In genomic region chr10:63520463-63521388, GRCh38 we compare ENCODE assay signal across 8 cellular contexts. TPM values are rescaled to one million over a fixed set of nuclear protein-coding genes. Genes with fewer than 3 reads are reported as not detected.
A peak's percentile ranks its signal among the peaks of the same experiment; 100 is the strongest.
DNase-seq lines count a peak whose midpoint lies in the region; ATAC-seq lines count a peak whose summit lies in the region.

No MANE protein-coding gene starts in this region.

- peaks cover 3% of the 10 kb centered on the region for H3K36me3 Mint-ChIP-seq in activated naive CD4-positive, alpha-beta T cell treated with anti-CD3 and anti-CD28 coated beads, Interleukin-2, amount 50 U/mL, for 24 hours

- peak overlapping the region; percentile 46 for H3K27ac Mint-ChIP-seq in activated naive CD4-positive, alpha-beta T cell treated with anti-CD3 and anti-CD28 coated beads, Interleukin-2, amount 50 U/mL, for 24 hours

- ATAC-seq in GM19467 (IDR thresholded peaks at IDR 0.05; ENCODE audit: unreplicated experiment) (peak; percentile 59), Right ventricle myocardium superior (ENCODE audit: poor library complexity) (peak; percentile 91)

- DNase-seq in DMS79 (lab: John Stamatoyannopoulos, UW): peak; percentile 51
- peak; percentile 81 for DNase-seq in HK-2 (ENCODE audit: unreplicated experiment)
- DNase-seq in SHP77 treated with DMSO at 0.1 percent for 48 hours (lab: John Stamatoyannopoulos, UW): peak; percentile 14
- peak; percentile 86 for DNase-seq in Right ventricle myocardium superior
- DNase-seq in pons (ENCODE audit: low spot score): peak; percentile 37
- DNase-seq in NCI-H524 treated with DMSO at 0.1 percent for 48 hours (lab: John Stamatoyannopoulos, UW): no peak

- peaks cover 68% of the 10 kb centered on the region for H3K4me1 Mint-ChIP-seq in activated naive CD4-positive, alpha-beta T cell treated with anti-CD3 and anti-CD28 coated beads, Interleukin-2, amount 50 U/mL, for 24 hours

- H3K4me3 Mint-ChIP-seq in activated naive CD4-positive, alpha-beta T cell treated with anti-CD3 and anti-CD28 coated beads, Interleukin-2, amount 50 U/mL, for 24 hours: peak overlapping the region; percentile 86

- H3K9me3 Mint-ChIP-seq in activated naive CD4-positive, alpha-beta T cell treated with anti-CD3 and anti-CD28 coated beads, Interleukin-2, amount 50 U/mL, for 24 hours: no peaks in the 10 kb centered on the region

- H3K27me3 Mint-ChIP-seq in activated naive CD4-positive, alpha-beta T cell treated with anti-CD3 and anti-CD28 coated beads, Interleukin-2, amount 50 U/mL, for 24 hours: no peaks in the 10 kb centered on the region

- intact Hi-C loops in Right ventricle myocardium superior (cut with DNase I): loop anchor here (5.0 to 10.0 kb wide), 3 partner anchors 53 to 194 kb away; partner anchors contain the start of gene JMJD1C

RNA-seq across cellular contexts. Expression of gene REEP3, which starts 0.5 kb away (rescaled TPM):
- 14.0 TPM for total RNA-seq in Right ventricle myocardium superior

RNA-seq across cellular contexts. Expression of gene JMJD1C, which starts 54.9 kb away (rescaled TPM):
- 32.9 TPM for total RNA-seq in Right ventricle myocardium superior
